Comparison of ENCODE assay signal across 1 cellular context in the genomic region with DNA sequence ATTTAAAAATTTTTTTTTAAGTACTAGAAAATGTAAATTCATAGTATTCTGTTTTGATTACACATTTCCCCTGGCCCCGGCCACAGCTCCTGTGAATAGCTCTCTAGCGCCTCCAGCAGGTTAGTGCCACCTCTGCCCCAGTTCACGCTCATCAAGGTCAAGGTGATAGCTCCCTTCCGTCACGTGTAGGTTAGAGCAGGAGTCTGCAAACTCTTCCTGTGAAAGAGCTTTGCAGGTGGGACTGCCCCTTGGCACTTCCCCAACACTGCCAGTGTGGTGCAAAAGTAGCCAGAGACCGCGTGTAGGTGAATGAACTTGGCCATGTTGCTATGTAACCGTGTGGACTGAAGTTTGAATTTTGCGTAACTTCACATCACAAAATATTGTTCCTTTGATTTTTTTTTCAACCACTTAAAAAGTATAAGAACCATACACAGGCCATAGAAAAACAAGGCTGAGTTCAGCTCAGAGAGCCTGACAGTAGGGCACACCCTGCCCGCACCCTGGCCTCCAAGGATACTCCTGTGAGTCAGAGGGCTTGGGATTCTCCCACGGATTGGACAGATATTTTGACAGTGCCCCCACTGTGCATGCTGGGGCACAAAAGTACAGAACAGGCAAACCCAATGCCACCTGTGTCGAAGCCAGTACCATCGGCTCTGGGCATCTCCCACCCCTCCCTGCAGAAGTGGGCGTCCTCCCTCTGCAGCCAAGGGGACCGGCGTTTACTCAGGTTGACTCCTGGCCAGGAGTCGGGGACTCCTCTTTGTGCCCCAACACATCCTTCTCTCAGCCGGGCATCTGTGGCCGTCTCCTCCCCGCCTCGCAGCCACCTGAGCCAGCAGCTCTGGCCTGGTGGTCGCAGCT.
TF ChIP-seq lines count a peak whose summit lies in the region.

No MANE protein-coding gene starts in this region.

TF ChIP-seq in K562, 482 proteins besides CTCF, POLR2A, EP300 and RAD21 (continued from another document):
- TF ChIP-seq, protein P1, sequence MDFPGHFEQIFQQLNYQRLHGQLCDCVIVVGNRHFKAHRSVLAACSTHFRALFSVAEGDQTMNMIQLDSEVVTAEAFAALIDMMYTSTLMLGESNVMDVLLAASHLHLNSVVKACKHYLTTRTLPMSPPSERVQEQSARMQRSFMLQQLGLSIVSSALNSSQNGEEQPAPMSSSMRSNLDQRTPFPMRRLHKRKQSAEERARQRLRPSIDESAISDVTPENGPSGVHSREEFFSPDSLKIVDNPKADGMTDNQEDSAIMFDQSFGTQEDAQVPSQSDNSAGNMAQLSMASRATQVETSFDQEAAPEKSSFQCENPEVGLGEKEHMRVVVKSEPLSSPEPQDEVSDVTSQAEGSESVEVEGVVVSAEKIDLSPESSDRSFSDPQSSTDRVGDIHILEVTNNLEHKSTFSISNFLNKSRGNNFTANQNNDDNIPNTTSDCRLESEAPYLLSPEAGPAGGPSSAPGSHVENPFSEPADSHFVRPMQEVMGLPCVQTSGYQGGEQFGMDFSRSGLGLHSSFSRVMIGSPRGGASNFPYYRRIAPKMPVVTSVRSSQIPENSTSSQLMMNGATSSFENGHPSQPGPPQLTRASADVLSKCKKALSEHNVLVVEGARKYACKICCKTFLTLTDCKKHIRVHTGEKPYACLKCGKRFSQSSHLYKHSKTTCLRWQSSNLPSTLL (IDR thresholded peaks at IDR 0.05) = no peak
- TF ChIP-seq RUNX1 (IDR thresholded peaks at IDR 0.05; ENCODE audit: low read depth) (no peak), SPI1 (IDR thresholded peaks at IDR 0.05; ENCODE audit: borderline replicate concordance, low read depth, low read length) (no peak), STAG1 (CRISPR knock-in tag; IDR thresholded peaks at IDR 0.05; ENCODE audit: borderline replicate concordance) (peak; percentile 50; the same call in 1 of the 2 replicates), NR2C1 (IDR thresholded peaks at IDR 0.05) (0 out of 2 replicates have a peak, but pooled peaks have one; percentile 31), NR2C1 (tag; IDR thresholded peaks at IDR 0.05) (no peak), BHLHE40 (IDR thresholded peaks at IDR 0.05; ENCODE audit: low read length) (peak; percentile 77), MAZ (CRISPR knock-in tag; conservative IDR thresholded peaks at IDR 0.05 in 1 of 2, IDR thresholded peaks at IDR 0.05 in 1 of 2) (peak in 1 of 2 experiments; percentile 48; a peak in 1 of 4 replicates), ZNF184 (CRISPR knock-in tag; IDR thresholded peaks at IDR 0.05) (no peak), CBFB (CRISPR knock-in tag; IDR thresholded peaks at IDR 0.05) (no peak), CBFA2T2 (conservative IDR thresholded peaks at IDR 0.05) (no peak), JUND (IDR thresholded peaks at IDR 0.05; ENCODE audit: borderline replicate concordance, low read depth, low read length) (peak; percentile 39; the same call in 1 of the 2 replicates), JUND (tag; IDR thresholded peaks at IDR 0.05; ENCODE audit: borderline replicate concordance, low read depth, low read length) (no peak), FOXK1 (CRISPR knock-in tag; IDR thresholded peaks at IDR 0.05; ENCODE audit: borderline replicate concordance) (no peak), PHB2 (IDR thresholded peaks at IDR 0.05; ENCODE audit: low read depth) (no peak), TSC22D4 (tag; IDR thresholded peaks at IDR 0.05) (no peak), FOXA3 (CRISPR knock-in tag; conservative IDR thresholded peaks at IDR 0.05 in 1 of 2, IDR thresholded peaks at IDR 0.05 in 1 of 2) (no peak), ESRRA (IDR thresholded peaks at IDR 0.05; ENCODE audit: borderline replicate concordance, low read depth) (peak; percentile 90), RCOR1 (IDR thresholded peaks at IDR 0.05; ENCODE audit: borderline replicate concordance in 1 of 2, low read depth in 2 of 2, low read length in 2 of 2) (0 out of 4 replicates have a peak, but pooled peaks of 1 of the 2 experiments have one; percentile 6), TFAM (CRISPR knock-in tag; conservative IDR thresholded peaks at IDR 0.05) (no peak), JUN (IDR thresholded peaks at IDR 0.05; ENCODE audit: borderline replicate concordance, low read depth, low read length) (peak; percentile 33; the same call in 1 of the 2 replicates), JUN (CRISPR knock-in tag; IDR thresholded peaks at IDR 0.05; ENCODE audit: borderline replicate concordance) (no peak), SMC3 (conservative IDR thresholded peaks at IDR 0.05; ENCODE audit: insufficient read depth, low read depth, low read length) (peak; percentile 54; the same call in 1 of the 2 replicates), FIP1L1 (IDR thresholded peaks at IDR 0.05; ENCODE audit: low read depth, low read length, poor library complexity, severe bottlenecking) (no peak), ZNF174 (CRISPR knock-in tag; IDR thresholded peaks at IDR 0.05) (no peak)
- TF ChIP-seq, protein P2, sequence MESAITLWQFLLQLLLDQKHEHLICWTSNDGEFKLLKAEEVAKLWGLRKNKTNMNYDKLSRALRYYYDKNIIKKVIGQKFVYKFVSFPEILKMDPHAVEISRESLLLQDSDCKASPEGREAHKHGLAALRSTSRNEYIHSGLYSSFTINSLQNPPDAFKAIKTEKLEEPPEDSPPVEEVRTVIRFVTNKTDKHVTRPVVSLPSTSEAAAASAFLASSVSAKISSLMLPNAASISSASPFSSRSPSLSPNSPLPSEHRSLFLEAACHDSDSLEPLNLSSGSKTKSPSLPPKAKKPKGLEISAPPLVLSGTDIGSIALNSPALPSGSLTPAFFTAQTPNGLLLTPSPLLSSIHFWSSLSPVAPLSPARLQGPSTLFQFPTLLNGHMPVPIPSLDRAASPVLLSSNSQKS (CRISPR knock-in tag; IDR thresholded peaks at IDR 0.05) = no peak
- TF ChIP-seq, protein P3, sequence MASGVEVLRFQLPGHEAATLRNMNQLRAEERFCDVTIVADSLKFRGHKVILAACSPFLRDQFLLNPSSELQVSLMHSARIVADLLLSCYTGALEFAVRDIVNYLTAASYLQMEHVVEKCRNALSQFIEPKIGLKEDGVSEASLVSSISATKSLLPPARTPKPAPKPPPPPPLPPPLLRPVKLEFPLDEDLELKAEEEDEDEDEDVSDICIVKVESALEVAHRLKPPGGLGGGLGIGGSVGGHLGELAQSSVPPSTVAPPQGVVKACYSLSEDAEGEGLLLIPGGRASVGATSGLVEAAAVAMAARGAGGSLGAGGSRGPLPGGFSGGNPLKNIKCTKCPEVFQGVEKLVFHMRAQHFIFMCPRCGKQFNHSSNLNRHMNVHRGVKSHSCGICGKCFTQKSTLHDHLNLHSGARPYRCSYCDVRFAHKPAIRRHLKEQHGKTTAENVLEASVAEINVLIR (CRISPR knock-in tag; IDR thresholded peaks at IDR 0.05) = no peak
- TF ChIP-seq, protein P4, sequence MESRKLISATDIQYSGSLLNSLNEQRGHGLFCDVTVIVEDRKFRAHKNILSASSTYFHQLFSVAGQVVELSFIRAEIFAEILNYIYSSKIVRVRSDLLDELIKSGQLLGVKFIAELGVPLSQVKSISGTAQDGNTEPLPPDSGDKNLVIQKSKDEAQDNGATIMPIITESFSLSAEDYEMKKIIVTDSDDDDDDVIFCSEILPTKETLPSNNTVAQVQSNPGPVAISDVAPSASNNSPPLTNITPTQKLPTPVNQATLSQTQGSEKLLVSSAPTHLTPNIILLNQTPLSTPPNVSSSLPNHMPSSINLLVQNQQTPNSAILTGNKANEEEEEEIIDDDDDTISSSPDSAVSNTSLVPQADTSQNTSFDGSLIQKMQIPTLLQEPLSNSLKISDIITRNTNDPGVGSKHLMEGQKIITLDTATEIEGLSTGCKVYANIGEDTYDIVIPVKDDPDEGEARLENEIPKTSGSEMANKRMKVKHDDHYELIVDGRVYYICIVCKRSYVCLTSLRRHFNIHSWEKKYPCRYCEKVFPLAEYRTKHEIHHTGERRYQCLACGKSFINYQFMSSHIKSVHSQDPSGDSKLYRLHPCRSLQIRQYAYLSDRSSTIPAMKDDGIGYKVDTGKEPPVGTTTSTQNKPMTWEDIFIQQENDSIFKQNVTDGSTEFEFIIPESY (CRISPR knock-in tag; IDR thresholded peaks at IDR 0.05) = peak; percentile 98
- TF ChIP-seq, protein P5, sequence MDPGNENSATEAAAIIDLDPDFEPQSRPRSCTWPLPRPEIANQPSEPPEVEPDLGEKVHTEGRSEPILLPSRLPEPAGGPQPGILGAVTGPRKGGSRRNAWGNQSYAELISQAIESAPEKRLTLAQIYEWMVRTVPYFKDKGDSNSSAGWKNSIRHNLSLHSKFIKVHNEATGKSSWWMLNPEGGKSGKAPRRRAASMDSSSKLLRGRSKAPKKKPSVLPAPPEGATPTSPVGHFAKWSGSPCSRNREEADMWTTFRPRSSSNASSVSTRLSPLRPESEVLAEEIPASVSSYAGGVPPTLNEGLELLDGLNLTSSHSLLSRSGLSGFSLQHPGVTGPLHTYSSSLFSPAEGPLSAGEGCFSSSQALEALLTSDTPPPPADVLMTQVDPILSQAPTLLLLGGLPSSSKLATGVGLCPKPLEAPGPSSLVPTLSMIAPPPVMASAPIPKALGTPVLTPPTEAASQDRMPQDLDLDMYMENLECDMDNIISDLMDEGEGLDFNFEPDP (CRISPR knock-in tag; IDR thresholded peaks at IDR 0.05) = no peak
- TF ChIP-seq, protein P6, sequence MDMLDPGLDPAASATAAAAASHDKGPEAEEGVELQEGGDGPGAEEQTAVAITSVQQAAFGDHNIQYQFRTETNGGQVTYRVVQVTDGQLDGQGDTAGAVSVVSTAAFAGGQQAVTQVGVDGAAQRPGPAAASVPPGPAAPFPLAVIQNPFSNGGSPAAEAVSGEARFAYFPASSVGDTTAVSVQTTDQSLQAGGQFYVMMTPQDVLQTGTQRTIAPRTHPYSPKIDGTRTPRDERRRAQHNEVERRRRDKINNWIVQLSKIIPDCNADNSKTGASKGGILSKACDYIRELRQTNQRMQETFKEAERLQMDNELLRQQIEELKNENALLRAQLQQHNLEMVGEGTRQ (CRISPR knock-in tag; IDR thresholded peaks at IDR 0.05) = peak; percentile 66
- TF ChIP-seq, protein P7, sequence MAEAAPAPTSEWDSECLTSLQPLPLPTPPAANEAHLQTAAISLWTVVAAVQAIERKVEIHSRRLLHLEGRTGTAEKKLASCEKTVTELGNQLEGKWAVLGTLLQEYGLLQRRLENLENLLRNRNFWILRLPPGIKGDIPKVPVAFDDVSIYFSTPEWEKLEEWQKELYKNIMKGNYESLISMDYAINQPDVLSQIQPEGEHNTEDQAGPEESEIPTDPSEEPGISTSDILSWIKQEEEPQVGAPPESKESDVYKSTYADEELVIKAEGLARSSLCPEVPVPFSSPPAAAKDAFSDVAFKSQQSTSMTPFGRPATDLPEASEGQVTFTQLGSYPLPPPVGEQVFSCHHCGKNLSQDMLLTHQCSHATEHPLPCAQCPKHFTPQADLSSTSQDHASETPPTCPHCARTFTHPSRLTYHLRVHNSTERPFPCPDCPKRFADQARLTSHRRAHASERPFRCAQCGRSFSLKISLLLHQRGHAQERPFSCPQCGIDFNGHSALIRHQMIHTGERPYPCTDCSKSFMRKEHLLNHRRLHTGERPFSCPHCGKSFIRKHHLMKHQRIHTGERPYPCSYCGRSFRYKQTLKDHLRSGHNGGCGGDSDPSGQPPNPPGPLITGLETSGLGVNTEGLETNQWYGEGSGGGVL (CRISPR knock-in tag; IDR thresholded peaks at IDR 0.05) = no peak
- TF ChIP-seq, protein P8, sequence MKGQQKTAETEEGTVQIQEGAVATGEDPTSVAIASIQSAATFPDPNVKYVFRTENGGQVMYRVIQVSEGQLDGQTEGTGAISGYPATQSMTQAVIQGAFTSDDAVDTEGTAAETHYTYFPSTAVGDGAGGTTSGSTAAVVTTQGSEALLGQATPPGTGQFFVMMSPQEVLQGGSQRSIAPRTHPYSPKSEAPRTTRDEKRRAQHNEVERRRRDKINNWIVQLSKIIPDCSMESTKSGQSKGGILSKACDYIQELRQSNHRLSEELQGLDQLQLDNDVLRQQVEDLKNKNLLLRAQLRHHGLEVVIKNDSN (CRISPR knock-in tag; IDR thresholded peaks at IDR 0.05) = peak; percentile 79
- TF ChIP-seq, protein P9, sequence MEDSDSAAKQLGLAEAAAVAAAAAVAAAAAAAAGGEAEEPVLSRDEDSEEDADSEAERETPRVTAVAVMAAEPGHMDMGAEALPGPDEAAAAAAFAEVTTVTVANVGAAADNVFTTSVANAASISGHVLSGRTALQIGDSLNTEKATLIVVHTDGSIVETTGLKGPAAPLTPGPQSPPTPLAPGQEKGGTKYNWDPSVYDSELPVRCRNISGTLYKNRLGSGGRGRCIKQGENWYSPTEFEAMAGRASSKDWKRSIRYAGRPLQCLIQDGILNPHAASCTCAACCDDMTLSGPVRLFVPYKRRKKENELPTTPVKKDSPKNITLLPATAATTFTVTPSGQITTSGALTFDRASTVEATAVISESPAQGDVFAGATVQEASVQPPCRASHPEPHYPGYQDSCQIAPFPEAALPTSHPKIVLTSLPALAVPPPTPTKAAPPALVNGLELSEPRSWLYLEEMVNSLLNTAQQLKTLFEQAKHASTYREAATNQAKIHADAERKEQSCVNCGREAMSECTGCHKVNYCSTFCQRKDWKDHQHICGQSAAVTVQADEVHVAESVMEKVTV (CRISPR knock-in tag; IDR thresholded peaks at IDR 0.05) = peak; percentile 66
TF ChIP-seq in K562: peak in this region for 15.
